Comparison of ENCODE assay signal across 7 cellular contexts in genomic region chr21:6034820-6035473, GRCh38.
A peak's percentile ranks its signal among the peaks of the same experiment; 100 is the strongest.
DNase-seq lines count a peak whose midpoint lies in the region; ATAC-seq, FAIRE-seq and TF ChIP-seq lines count a peak whose summit lies in the region.
"Not testable (repeated sequence)": the region's sequence is repeated elsewhere in the genome, so short reads cannot be mapped to it uniquely, and the experiment has no call there.

No MANE protein-coding gene starts in this region.

- H3K4me1 ChIP-seq in Panc1 (ENCODE audit: control insufficient read depth, insufficient read depth, low read length); GM12878 (ENCODE audit: control insufficient read depth, insufficient read depth, low read length); heart left ventricle; upper lobe of right lung: not testable (repeated sequence)

- H4K20me1 ChIP-seq in GM12878 (ENCODE audit: control insufficient read depth, insufficient read depth) = not testable (repeated sequence)

- SMC1A ChIA-PET in GM12878 (lab: Charles Lee; ENCODE audit: uncharacterized antibody, unreplicated experiment) = not testable (repeated sequence)

- POLR2A ChIA-PET in Panc1 (lab: Charles Lee); GM12878 (lab: Charles Lee): not testable (repeated sequence)

- CTCF ChIA-PET in Panc1 (lab: Charles Lee); GM12878 (lab: Yijun Ruan, JAX): not testable (repeated sequence)

- H3K9me3 ChIP-seq in Panc1 (ENCODE audit: control insufficient read depth, insufficient read depth, low read depth, low read length); GM12878 (replicated peaks; ENCODE audit: control insufficient read depth, insufficient read depth, low read length); heart left ventricle; upper lobe of right lung: not testable (repeated sequence)

- intact Hi-C loops in Panc1 (cut with micrococcal nuclease; ENCODE audit: unreplicated experiment); GM12878 (cut with micrococcal nuclease; ENCODE audit: unreplicated experiment); heart left ventricle (cut with DNase I); sciatic nerve (cut with DNase I); upper lobe of right lung (cut with DNase I): not testable (repeated sequence)

- not testable (repeated sequence) for H3K27me3 ChIP-seq in Panc1 (ENCODE audit: control insufficient read depth, insufficient read depth, low read length); GM12878 (replicated peaks in 1 of 2; ENCODE audit: control insufficient read depth in 2 of 2, insufficient read depth in 2 of 2, low read length in 1 of 2); heart left ventricle; upper lobe of right lung

- TF ChIP-seq EP300 in GM12878 (IDR thresholded peaks at IDR 0.05; ENCODE audit: borderline replicate concordance in 1 of 2, control insufficient read depth in 1 of 2, low read depth in 2 of 2, low read length in 2 of 2) = not testable (repeated sequence)

- BruUV-seq in Panc1 (replicated peaks; lab: Mats Ljungman, UMichigan); GM12878 (replicated peaks; lab: Mats Ljungman, UMichigan): not testable (repeated sequence)

- not testable (repeated sequence) for H3K4me1 Mint-ChIP-seq in memory B cell

- not testable (repeated sequence) for TF ChIP-seq CTCF in Panc1 (IDR thresholded peaks at IDR 0.05); GM12878 (IDR thresholded peaks at IDR 0.05 in 2 of 3, conservative IDR thresholded peaks at IDR 0.05 in 1 of 3; ENCODE audit: control insufficient read depth in 2 of 3, extremely low read depth in 1 of 3, insufficient read depth in 1 of 3, low read depth in 3 of 3, low read length in 3 of 3); heart left ventricle (IDR thresholded peaks at IDR 0.05); upper lobe of right lung (IDR thresholded peaks at IDR 0.05)

- H3K27ac ChIP-seq in Panc1 (ENCODE audit: low read length); GM12878 (ENCODE audit: control insufficient read depth, insufficient read depth); heart left ventricle; upper lobe of right lung: not testable (repeated sequence)

- H3K4me2 ChIP-seq in GM12878 (ENCODE audit: control insufficient read depth, insufficient read depth) = not testable (repeated sequence)

- H3K9ac ChIP-seq in GM12878 (ENCODE audit: control insufficient read depth, insufficient read depth, low read length) = not testable (repeated sequence)

- not testable (repeated sequence) for H3K36me3 ChIP-seq in Panc1 (ENCODE audit: control insufficient read depth, insufficient read depth, low read length); GM12878 (ENCODE audit: control insufficient read depth in 2 of 2, insufficient read depth in 2 of 2, low read length in 1 of 2); heart left ventricle; upper lobe of right lung

- not testable (repeated sequence) for H3K27me3 Mint-ChIP-seq in memory B cell

- not testable (repeated sequence) for TF ChIP-seq RAD21 in GM12878 (IDR thresholded peaks at IDR 0.05; ENCODE audit: insufficient read depth, low read depth, low read length)

- WGBS in GM12878 (ENCODE audit: insufficient coverage, insufficient replicate concordance, low lambda C conversion rate, missing lambda C conversion rate) = no CpG with 5 or more reads among the region's 15 CpGs
- WGBS in heart left ventricle, 4 donors = no CpG with 5 or more reads among the region's 15 CpGs

- in situ Hi-C loops in Panc1 (cut with HindIII; ENCODE audit: low pct_unique_long_range_greater_than_20kb, low sequenced_read_pairs); GM12878 (cut with MboI): not testable (repeated sequence)

- FAIRE-seq in GM12878 (lab: Jason Lieb, UNC) = not testable (repeated sequence)

- H3K36me3 Mint-ChIP-seq in memory B cell = not testable (repeated sequence)

- H3K27ac Mint-ChIP-seq in memory B cell = not testable (repeated sequence)

- H3K4me3 ChIP-seq in Panc1 (ENCODE audit: low read depth in 2 of 2, low read length in 2 of 2); GM12878; heart left ventricle; upper lobe of right lung: not testable (repeated sequence)

- ATAC-seq in Panc1 (0 out of 2 replicates have a peak, but pooled peaks have one; percentile 54), GM12878 (peak; percentile 89), heart left ventricle (peak in 3 of 4 donors; percentile 33 to 70 (median 41)), left lobe of liver (peak; percentile 85), memory B cell (ENCODE audit: low read depth) (peak; percentile 82), sciatic nerve (peak; percentile 62), upper lobe of right lung (peak; percentile 74)

- not testable (repeated sequence) for H2AFZ ChIP-seq in GM12878 (ENCODE audit: control insufficient read depth, low read depth, low read length)

- not testable (repeated sequence) for H3K4me3 Mint-ChIP-seq in memory B cell

- not testable (repeated sequence) for DNase-seq in Panc1 (ENCODE audit: low read depth, low spot score); GM12878 (ENCODE audit: low read depth, low spot score); heart left ventricle; left lobe of liver (ENCODE audit: low spot score); memory B cell (ENCODE audit: low spot score in 2 of 2); sciatic nerve (ENCODE audit: low spot score); upper lobe of right lung

- H3K79me2 ChIP-seq in GM12878 (ENCODE audit: control insufficient read depth, insufficient read depth, low read length) = not testable (repeated sequence)

- not testable (repeated sequence) for TF ChIP-seq POLR2A in GM12878 (IDR thresholded peaks at IDR 0.05; ENCODE audit: low read depth, low read length); heart left ventricle (IDR thresholded peaks at IDR 0.05)

- H3K9me3 Mint-ChIP-seq in memory B cell = not testable (repeated sequence)

- RAD21 ChIA-PET in GM12878 (lab: Charles Lee; ENCODE audit: unreplicated experiment) = not testable (repeated sequence)
